Comparison of ENCODE assay signal across 14 cellular contexts in the genomic region with DNA sequence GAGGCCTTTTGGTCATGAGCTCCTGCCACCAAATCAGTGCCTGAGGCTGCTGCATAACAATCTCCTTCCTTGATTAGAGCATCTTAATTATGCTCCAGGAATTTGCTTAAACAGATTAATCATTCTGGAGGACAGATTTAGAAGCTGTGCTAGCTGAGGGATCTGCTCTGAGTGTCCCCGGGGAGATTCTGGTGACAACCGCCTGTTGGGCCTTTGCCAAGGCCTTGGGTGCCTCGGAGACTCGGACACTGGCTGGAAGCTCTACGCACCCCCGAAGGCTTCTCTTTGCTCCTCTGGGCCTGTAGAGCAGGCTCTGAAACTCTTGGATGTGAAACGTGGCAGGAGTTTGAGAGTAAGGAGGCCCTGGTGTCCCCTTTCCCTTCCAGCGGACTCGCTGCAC.
A peak's percentile ranks its signal among the peaks of the same experiment; 100 is the strongest.
DNase-seq lines count a peak whose midpoint lies in the region; ATAC-seq lines count a peak whose summit lies in the region.
"Had no signal": no experiment of that assay in that cellular context is flagged by ENCODE, and none has a peak within 500 bp of the region (broad histone marks: within the 10 kb centered on the region; RNA-seq: fewer than 3 reads in every experiment).

No MANE protein-coding gene starts in this region.

- H4K8ac ChIP-seq in mesenchymal stem cell (ENCODE audit: low read length), result no peak overlapping the region

- no peaks in the 10 kb centered on the region for H3K36me3 ChIP-seq in mesenchymal stem cell (ENCODE audit: control insufficient read depth in 1 of 2, insufficient read depth in 2 of 2, low read depth in 1 of 2, low read length in 2 of 2)
- H3K36me3 ChIP-seq: BLaER1 had no signal

- H3K4me3 ChIP-seq in right cardiac atrium (ENCODE audit: low read length) (no peak overlapping the region), mesenchymal stem cell (ENCODE audit: insufficient read depth in 1 of 2, low read depth in 1 of 2, low read length in 2 of 2) (no peak overlapping the region)
- H3K4me3 ChIP-seq: BLaER1, GM12878, GM23248 had no signal

- H3K9me3 ChIP-seq in right cardiac atrium (ENCODE audit: control insufficient read depth, low read length) (no peaks in the 10 kb centered on the region), mesenchymal stem cell (ENCODE audit: control insufficient read depth, low read length) (no peaks in the 10 kb centered on the region)
- H3K9me3 ChIP-seq: BLaER1 had no signal

- H3K27ac ChIP-seq in right cardiac atrium (ENCODE audit: low read length), result no peak overlapping the region
- H3K27ac ChIP-seq in mesenchymal stem cell (ENCODE audit: low read length, poor library complexity, severe bottlenecking), result no peak overlapping the region
- H3K27ac ChIP-seq: BLaER1, GM23248, HL-60 had no signal

- no peaks in the 10 kb centered on the region for H3K4me1 Mint-ChIP-seq in activated CD8-positive, alpha-beta memory T cell treated with anti-CD3 and anti-CD28 coated beads, Interleukin-2, amount 10 ng/mL, durations not matched to agents 7 days and 5 days
- H3K4me1 Mint-ChIP-seq: CD8-positive, alpha-beta memory T cell had no signal

- H2BK12ac ChIP-seq in mesenchymal stem cell (ENCODE audit: low read length in 2 of 2), result no peak overlapping the region

- no peaks in the 10 kb centered on the region for H3K9me3 Mint-ChIP-seq in activated CD8-positive, alpha-beta memory T cell treated with anti-CD3 and anti-CD28 coated beads, Interleukin-2, amount 10 ng/mL, durations not matched to agents 7 days and 5 days (ENCODE audit: low read depth)
- H3K9me3 Mint-ChIP-seq: CD8-positive, alpha-beta memory T cell had no signal

- peak in 2 of 3 donors; percentile 44 to 66 for DNase-seq in right cardiac atrium
- no peak for DNase-seq in cardiac septum (ENCODE audit: low spot score)
- DNase-seq in NCI-H82 treated with DMSO at 0.1 percent for 48 hours (lab: John Stamatoyannopoulos, UW; ENCODE audit: unreplicated experiment), result peak; percentile 41
- DNase-seq in mesenchymal stem cell, result no peak
- no peak for DNase-seq in GM19240 (ENCODE audit: insufficient read length, low spot score)
- no peak for DNase-seq in activated CD8-positive, alpha-beta memory T cell treated with anti-CD3 and anti-CD28 coated beads, Interleukin-2, amount 10 ng/mL, durations not matched to agents 7 days and 5 days
- DNase-seq in HK-2 (ENCODE audit: unreplicated experiment), result no peak
- DNase-seq: CD8-positive, alpha-beta memory T cell; DMS79; GM23248 had no signal

- peaks cover 9% of the 10 kb centered on the region for H3K27me3 Mint-ChIP-seq in activated CD8-positive, alpha-beta memory T cell treated with anti-CD3 and anti-CD28 coated beads, Interleukin-2, amount 10 ng/mL, durations not matched to agents 7 days and 5 days

- H3K36me3 Mint-ChIP-seq in activated CD8-positive, alpha-beta memory T cell treated with anti-CD3 and anti-CD28 coated beads, Interleukin-2, amount 10 ng/mL, durations not matched to agents 7 days and 5 days, result no peaks in the 10 kb centered on the region
- H3K36me3 Mint-ChIP-seq: CD8-positive, alpha-beta memory T cell had no signal

- intact Hi-C loops in right cardiac atrium (cut with DNase I) (no loop called here), cardiac septum (cut with DNase I) (no loop called here)

- H3K9ac ChIP-seq in mesenchymal stem cell (ENCODE audit: low read length), result no peak overlapping the region
- H3K9ac ChIP-seq: BLaER1, GM23248 had no signal

- no peak for ATAC-seq in right cardiac atrium
- ATAC-seq in activated CD8-positive, alpha-beta memory T cell treated with anti-CD3 and anti-CD28 coated beads, Interleukin-2, amount 10 ng/mL, durations not matched to agents 7 days and 5 days, result no peak
- ATAC-seq: GM12878, HCT116 had no signal

- H3K27me3 ChIP-seq in right cardiac atrium (ENCODE audit: control insufficient read depth, insufficient read depth), result no peaks in the 10 kb centered on the region
- peaks cover 0 to 4% of the 10 kb centered on the region in 2 experiments for H3K27me3 ChIP-seq in mesenchymal stem cell (ENCODE audit: control insufficient read depth in 1 of 2, insufficient read depth in 1 of 2, low read length in 2 of 2)
- H3K27me3 ChIP-seq: BLaER1 had no signal

- no peaks in the 10 kb centered on the region for H3K79me1 ChIP-seq in mesenchymal stem cell (replicated peaks; ENCODE audit: low read length, poor library complexity, severe bottlenecking)

- H3K4ac ChIP-seq in mesenchymal stem cell (ENCODE audit: low read depth in 1 of 2, low read length in 2 of 2), result no peak overlapping the region

- H3K4me1 ChIP-seq in right cardiac atrium (ENCODE audit: control insufficient read depth, insufficient read depth, low read length), result no peaks in the 10 kb centered on the region
- H3K4me1 ChIP-seq in mesenchymal stem cell (ENCODE audit: control insufficient read depth, insufficient read depth, low read depth, low read length), result no peaks in the 10 kb centered on the region

- H3K27ac Mint-ChIP-seq in activated CD8-positive, alpha-beta memory T cell treated with anti-CD3 and anti-CD28 coated beads, Interleukin-2, amount 10 ng/mL, durations not matched to agents 7 days and 5 days, result no peak overlapping the region
- H3K27ac Mint-ChIP-seq: CD8-positive, alpha-beta memory T cell had no signal

- H2AK5ac ChIP-seq in mesenchymal stem cell (ENCODE audit: low read length, severe bottlenecking), result no peak overlapping the region

- H2AFZ ChIP-seq in mesenchymal stem cell (ENCODE audit: low read depth, low read length), result peak overlapping the region; percentile 15
- H2AFZ ChIP-seq: GM23248 had no signal

- H3K18ac ChIP-seq in mesenchymal stem cell (ENCODE audit: low read depth in 1 of 2, low read length in 2 of 2), result no peak overlapping the region

- no peak overlapping the region for H3K4me3 Mint-ChIP-seq in activated CD8-positive, alpha-beta memory T cell treated with anti-CD3 and anti-CD28 coated beads, Interleukin-2, amount 10 ng/mL, durations not matched to agents 7 days and 5 days
- H3K4me3 Mint-ChIP-seq: CD8-positive, alpha-beta memory T cell had no signal

- no peak overlapping the region for H2BK120ac ChIP-seq in mesenchymal stem cell (ENCODE audit: low read depth, low read length)

- CTCF ChIA-PET in activated CD8-positive, alpha-beta memory T cell treated with anti-CD3 and anti-CD28 coated beads, Interleukin-2, amount 10 ng/mL, durations not matched to agents 7 days and 5 days (lab: Charles Lee), result no interaction called here

- no peak overlapping the region for H3K23ac ChIP-seq in mesenchymal stem cell (ENCODE audit: low read length in 2 of 2)

- no peak overlapping the region for H3K14ac ChIP-seq in mesenchymal stem cell (ENCODE audit: low read length in 2 of 2)

- H3K4me2 ChIP-seq in mesenchymal stem cell (ENCODE audit: low read length, poor library complexity, severe bottlenecking), result no peak overlapping the region
- H3K4me2 ChIP-seq: BLaER1 had no signal

- H2BK5ac ChIP-seq in mesenchymal stem cell (ENCODE audit: low read depth, low read length, poor library complexity, severe bottlenecking), result no peak overlapping the region

- no peak overlapping the region for H4K91ac ChIP-seq in mesenchymal stem cell (ENCODE audit: low read length)

- H2BK15ac ChIP-seq in mesenchymal stem cell (ENCODE audit: low read depth, poor library complexity, severe bottlenecking), result no peak overlapping the region

- 79% methylated on average over 9 of the region's 9 CpGs for WGBS in right cardiac atrium
- WGBS in mesenchymal stem cell, result 95% methylated on average over 9 of the region's 9 CpGs

Comparison
In these comparisons a context has a peak if more than half of its experiments do, and no peak if none do; other contexts are left out.
1. DNase-seq: peak in right cardiac atrium (2 of 3) and NCI-H82 treated with DMSO at 0.1 percent for 48 hours (single experiment); none in cardiac septum (single experiment), mesenchymal stem cell (single experiment), GM19240 (single experiment), activated CD8-positive, alpha-beta memory T cell treated with anti-CD3 and anti-CD28 coated beads, Interleukin-2, amount 10 ng/mL, durations not matched to agents 7 days and 5 days (single experiment) and HK-2 (single experiment).